In genomic region chr14:104129556-104129955, GRCh38 we compare ENCODE assay signal across 32 cellular contexts. TPM values are rescaled to one million over a fixed set of nuclear protein-coding genes. Genes with fewer than 3 reads are reported as not detected.
"Had no signal": no experiment of that assay in that cellular context is flagged by ENCODE, and none has a peak within 500 bp of the region (broad histone marks: within the 10 kb centered on the region; RNA-seq: fewer than 3 reads in every experiment).

No MANE protein-coding gene starts in this region.

- H3K27ac ChIP-seq: ascending aorta, cardiac muscle cell, VCaP had no signal

- H3K4me3 ChIP-seq: ascending aorta, cardiac muscle cell had no signal

- DNase-seq: activated CD4-positive, alpha-beta memory T cell treated with anti-CD3 and anti-CD28 coated beads, Interleukin-2, amount 10 ng/mL, durations not matched to agents 7 days and 5 days; activated CD4-positive, alpha-beta T cell treated with anti-CD3 and anti-CD28 coated beads for 1 hour; activated CD4-positive, alpha-beta T cell treated with anti-CD3 and anti-CD28 coated beads for 36 hours; activated CD4-positive, alpha-beta T cell treated with anti-CD3 and anti-CD28 coated beads for 48 hours; activated CD4-positive, alpha-beta T cell treated with anti-CD3 and anti-CD28 coated beads, Interleukin-2, amount 10 ng/mL, durations not matched to agents 7 days and 5 days; activated CD4-positive, alpha-beta T cell treated with anti-CD3 and anti-CD28 coated beads, Interleukin-2, amount 50 U/mL, for 48 hours; activated CD4-positive, CD25-positive, alpha-beta regulatory T cell; activated CD8-positive, alpha-beta memory T cell treated with anti-CD3 and anti-CD28 coated beads for 24 hours; activated CD8-positive, alpha-beta memory T cell treated with anti-CD3 and anti-CD28 coated beads, Interleukin-2, amount 10 ng/mL, durations not matched to agents 7 days and 5 days; activated CD8-positive, alpha-beta memory T cell treated with anti-CD3 and anti-CD28 coated beads, Interleukin-2, amount 50 U/mL, for 48 hours; activated CD8-positive, alpha-beta T cell treated with anti-CD3 and anti-CD28 coated beads, Interleukin-2, amount 10 ng/mL, durations not matched to agents 7 days and 5 days; activated effector memory CD4-positive, alpha-beta T cell treated with Interleukin-2 at 50 U/mL for 16 hours; activated gamma-delta T cell; activated naive CD4-positive, alpha-beta T cell treated with anti-CD3 and anti-CD28 coated beads, Interleukin-2, amount 10 ng/mL, durations not matched to agents 7 days and 5 days; activated naive CD4-positive, alpha-beta T cell treated with Interleukin-2 at 50 U/mL for 16 hours; activated naive CD8-positive, alpha-beta T cell treated with anti-CD3 and anti-CD28 coated beads, Interleukin-2, amount 10 ng/mL, durations not matched to agents 7 days and 5 days; activated naive CD8-positive, alpha-beta T cell treated with anti-CD3 and anti-CD28 coated beads, Interleukin-2, amount 50 U/mL, for 24 hours; activated T-cell treated with anti-CD3 and anti-CD28 coated beads, Interleukin-2, amount 50 U/mL, for 24 hours; activated T-cell treated with anti-CD3 and anti-CD28 coated beads, Interleukin-2, amount 50 U/mL, for 48 hours; amygdala; anterior cingulate cortex; caudate nucleus; T-helper 1 cell; T-helper 2 cell; T-helper 9 cell had no signal

- H3K4me1 ChIP-seq: ascending aorta had no signal

- FAIRE-seq: bronchial epithelial cell, TTC549 had no signal

- H3K36me3 ChIP-seq: ascending aorta, cardiac muscle cell had no signal

- ATAC-seq: activated CD4-positive, alpha-beta T cell treated with anti-CD3 and anti-CD28 coated beads for 36 hours; activated CD4-positive, CD25-positive, alpha-beta regulatory T cell treated with anti-CD3 and anti-CD28 coated beads, Interleukin-2, amount 50 U/mL, for 24 hours; activated CD8-positive, alpha-beta memory T cell treated with anti-CD3 and anti-CD28 coated beads, Interleukin-2, amount 10 ng/mL, durations not matched to agents 7 days and 5 days; activated CD8-positive, alpha-beta T cell treated with anti-CD3 and anti-CD28 coated beads, Interleukin-2, amount 10 ng/mL, durations not matched to agents 7 days and 5 days; activated naive CD8-positive, alpha-beta T cell treated with anti-CD3 and anti-CD28 coated beads, Interleukin-2, amount 50 U/mL, for 24 hours had no signal

- H3K27me3 ChIP-seq: ascending aorta had no signal

RNA-seq across cellular contexts. Expression of gene ASPG, which starts 44.1 kb away (rescaled TPM):
- total RNA-seq: activated CD4-positive, alpha-beta memory T cell treated with anti-CD3 and anti-CD28 coated beads, Interleukin-2, amount 10 ng/mL, durations not matched to agents 7 days and 5 days; activated CD4-positive, alpha-beta T cell treated with anti-CD3 and anti-CD28 coated beads for 36 hours; activated CD4-positive, alpha-beta T cell treated with anti-CD3 and anti-CD28 coated beads, Interleukin-2, amount 10 ng/mL, durations not matched to agents 7 days and 5 days; activated CD8-positive, alpha-beta memory T cell treated with anti-CD3 and anti-CD28 coated beads, Interleukin-2, amount 10 ng/mL, durations not matched to agents 7 days and 5 days; activated CD8-positive, alpha-beta T cell treated with anti-CD3 and anti-CD28 coated beads, Interleukin-2, amount 10 ng/mL, durations not matched to agents 7 days and 5 days; activated naive CD8-positive, alpha-beta T cell treated with anti-CD3 and anti-CD28 coated beads, Interleukin-2, amount 10 ng/mL, durations not matched to agents 7 days and 5 days; activated T-helper 2 cell treated with anti-CD3 and anti-CD28 coated beads, Interferon-gamma antibody, Interleukin-2, Interleukin-4, amounts not matched to agents 10 μg/mL and 5 μg/mL and 100 μg/mL, durations not matched to agents 14 hours and 24 hours and 36 hours; ascending aorta had no signal
